ENCODE assay signal across 1 cellular context in the genomic region with DNA sequence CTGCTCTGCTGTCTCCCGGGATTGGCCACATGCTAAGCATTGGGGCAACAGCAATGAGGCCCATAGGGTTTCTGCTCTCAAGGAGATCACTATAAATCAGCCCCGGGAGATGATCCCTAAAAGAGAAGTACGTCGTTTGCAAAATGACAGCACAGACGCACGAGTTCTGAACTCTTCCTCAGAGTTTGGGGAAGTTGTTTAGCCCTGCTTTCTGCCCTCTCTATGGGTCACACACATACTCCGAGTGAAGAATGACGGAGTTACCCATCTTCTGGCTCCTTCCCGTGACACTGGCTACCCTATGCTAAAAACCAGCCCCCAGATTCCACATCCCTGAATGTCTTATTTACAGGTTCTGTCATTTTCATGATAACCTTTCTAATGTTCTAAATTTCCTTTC.
TF ChIP-seq lines count a peak whose summit lies in the region.

No MANE protein-coding gene starts in this region.

TF ChIP-seq in SK-N-SH, 30 proteins besides CTCF, POLR2A, EP300 and RAD21 (continued from another document):
- TF ChIP-seq, protein P1, sequence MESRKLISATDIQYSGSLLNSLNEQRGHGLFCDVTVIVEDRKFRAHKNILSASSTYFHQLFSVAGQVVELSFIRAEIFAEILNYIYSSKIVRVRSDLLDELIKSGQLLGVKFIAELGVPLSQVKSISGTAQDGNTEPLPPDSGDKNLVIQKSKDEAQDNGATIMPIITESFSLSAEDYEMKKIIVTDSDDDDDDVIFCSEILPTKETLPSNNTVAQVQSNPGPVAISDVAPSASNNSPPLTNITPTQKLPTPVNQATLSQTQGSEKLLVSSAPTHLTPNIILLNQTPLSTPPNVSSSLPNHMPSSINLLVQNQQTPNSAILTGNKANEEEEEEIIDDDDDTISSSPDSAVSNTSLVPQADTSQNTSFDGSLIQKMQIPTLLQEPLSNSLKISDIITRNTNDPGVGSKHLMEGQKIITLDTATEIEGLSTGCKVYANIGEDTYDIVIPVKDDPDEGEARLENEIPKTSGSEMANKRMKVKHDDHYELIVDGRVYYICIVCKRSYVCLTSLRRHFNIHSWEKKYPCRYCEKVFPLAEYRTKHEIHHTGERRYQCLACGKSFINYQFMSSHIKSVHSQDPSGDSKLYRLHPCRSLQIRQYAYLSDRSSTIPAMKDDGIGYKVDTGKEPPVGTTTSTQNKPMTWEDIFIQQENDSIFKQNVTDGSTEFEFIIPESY (IDR thresholded peaks at IDR 0.05; ENCODE audit: borderline replicate concordance, low read depth): no peak
- TF ChIP-seq YY1 (IDR thresholded peaks at IDR 0.05; ENCODE audit: low read depth): no peak
- no peak for TF ChIP-seq TCF12 (IDR thresholded peaks at IDR 0.05)
- TF ChIP-seq RCOR1 (IDR thresholded peaks at IDR 0.05; ENCODE audit: low read length): no peak
- no peak for TF ChIP-seq ELF1 (IDR thresholded peaks at IDR 0.05)
- no peak for TF ChIP-seq NRF1 (IDR thresholded peaks at IDR 0.05; ENCODE audit: low read depth, low read length)
- no peak for TF ChIP-seq CHD2 (IDR thresholded peaks at IDR 0.05; ENCODE audit: low read length, partially characterized antibody)
TF ChIP-seq in SK-N-SH: peak in this region for 0.
